36 cellular contexts compared by ENCODE assay signal in the genomic region with DNA sequence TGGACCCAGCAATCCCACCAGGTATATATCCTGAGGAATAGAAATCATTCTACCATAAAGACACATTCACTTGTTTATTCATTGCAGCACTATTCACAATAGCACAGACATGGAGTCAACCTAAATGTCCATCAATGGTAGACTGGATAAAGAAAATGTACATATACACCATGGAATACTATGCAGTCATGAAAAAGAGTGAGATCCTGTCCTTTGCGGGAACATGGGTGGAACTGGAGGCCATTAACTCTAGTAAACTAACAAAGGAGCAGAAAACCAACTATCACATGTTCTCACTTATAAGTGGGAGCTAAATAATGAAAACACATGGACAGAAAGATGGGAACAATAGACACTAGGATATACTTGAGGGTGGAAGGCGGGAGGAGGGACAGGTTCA. TPM values are rescaled to one million over a fixed set of nuclear protein-coding genes. Genes with fewer than 3 reads are reported as not detected.
DNase-seq lines count a peak whose midpoint lies in the region; ATAC-seq, FAIRE-seq and TF ChIP-seq lines count a peak whose summit lies in the region.
"Had no signal": no experiment of that assay in that cellular context is flagged by ENCODE, and none has a peak within 500 bp of the region (broad histone marks: within the 10 kb centered on the region; RNA-seq: fewer than 3 reads in every experiment).

No MANE protein-coding gene starts in this region.

- TF ChIP-seq CTCF in A549 (IDR thresholded peaks at IDR 0.05) (no peak), ovary (IDR thresholded peaks at IDR 0.05) (no peak)

- H3K36me3 Mint-ChIP-seq in activated naive CD4-positive, alpha-beta T cell treated with anti-CD3 and anti-CD28 coated beads for 36 hours (ENCODE audit: low read depth) = peaks cover 3% of the 10 kb centered on the region
- H3K36me3 Mint-ChIP-seq in activated T-cell treated with anti-CD3 and anti-CD28 coated beads, Interleukin-2, amount 50 U/mL, for 24 hours (ENCODE audit: low read depth) = no peaks in the 10 kb centered on the region
- H3K36me3 Mint-ChIP-seq: CD4-positive, CD25-positive, alpha-beta regulatory T cell had no signal

- TF ChIP-seq POLR2A in A549 (IDR thresholded peaks at IDR 0.05; ENCODE audit: low read length) (no peak), ovary (IDR thresholded peaks at IDR 0.05) (no peak)

- H3K9me3 Mint-ChIP-seq in activated naive CD4-positive, alpha-beta T cell treated with anti-CD3 and anti-CD28 coated beads for 36 hours = peaks cover 9% of the 10 kb centered on the region
- peaks cover 5% of the 10 kb centered on the region for H3K9me3 Mint-ChIP-seq in activated T-cell treated with anti-CD3 and anti-CD28 coated beads, Interleukin-2, amount 50 U/mL, for 24 hours
- H3K9me3 Mint-ChIP-seq: type B pancreatic cell had no signal

- no peaks in the 10 kb centered on the region for H3K36me3 ChIP-seq in ovary
- H3K36me3 ChIP-seq: adrenal gland, heart right ventricle, Peyer's patch had no signal

- H3K27me3 ChIP-seq in ovary = no peaks in the 10 kb centered on the region
- H3K27me3 ChIP-seq: adrenal gland, heart right ventricle, Peyer's patch had no signal

- POLR2A ChIA-PET in A549 (lab: Yijun Ruan, JAX) = no interaction called here

- intact Hi-C loops in activated naive CD4-positive, alpha-beta T cell treated with anti-CD3 and anti-CD28 coated beads for 36 hours (cut with micrococcal nuclease) = loop anchor here (2.0 kb wide), 1 partner anchor 15 kb away; no protein-coding TSS in a partner anchor
- intact Hi-C loops in ovary (cut with DNase I) = no loop called here

- H3K4me1 Mint-ChIP-seq in activated naive CD4-positive, alpha-beta T cell treated with anti-CD3 and anti-CD28 coated beads for 36 hours (ENCODE audit: low read depth) = peaks cover 4% of the 10 kb centered on the region
- H3K4me1 Mint-ChIP-seq in activated T-cell treated with anti-CD3 and anti-CD28 coated beads, Interleukin-2, amount 50 U/mL, for 24 hours (ENCODE audit: low read depth) = peaks cover 8% of the 10 kb centered on the region
- H3K4me1 Mint-ChIP-seq: CD4-positive, CD25-positive, alpha-beta regulatory T cell had no signal

- no peaks in the 10 kb centered on the region for H3K27me3 Mint-ChIP-seq in activated naive CD4-positive, alpha-beta T cell treated with anti-CD3 and anti-CD28 coated beads for 36 hours (ENCODE audit: low read depth)
- no peaks in the 10 kb centered on the region for H3K27me3 Mint-ChIP-seq in activated T-cell treated with anti-CD3 and anti-CD28 coated beads, Interleukin-2, amount 50 U/mL, for 24 hours
- H3K27me3 Mint-ChIP-seq: brain; naive thymus-derived CD8-positive, alpha-beta T cell; stimulated activated naive B cell treated with anti-CD40 and anti-IgM and Interleukin-4, amounts not matched to agents 10 μg/mL and 1 μg/mL and 100 μg/mL, for 72 hours; type B pancreatic cell had no signal

- H3K9me3 ChIP-seq in A549 = no peaks in the 10 kb centered on the region
- no peaks in the 10 kb centered on the region for H3K9me3 ChIP-seq in ovary
- H3K9me3 ChIP-seq: adrenal gland, Peyer's patch, psoas muscle had no signal

- H3K27ac ChIP-seq in A549 (no peak overlapping the region), epithelial cell of prostate (peak overlapping the region; percentile 19), ovary (no peak overlapping the region)
- H3K27ac ChIP-seq: adrenal gland, heart right ventricle, Peyer's patch, psoas muscle had no signal

- WGBS in A549 (ENCODE audit: missing lambda C conversion rate) = 87% methylated on average over 2 of the region's 2 CpGs
- WGBS in ovary, 3 donors = 94 to 99% (median 97%) methylated on average over 2 of the region's 2 CpGs

- no peak overlapping the region for H3K4me3 Mint-ChIP-seq in activated naive CD4-positive, alpha-beta T cell treated with anti-CD3 and anti-CD28 coated beads for 36 hours
- no peak overlapping the region for H3K4me3 Mint-ChIP-seq in activated T-cell treated with anti-CD3 and anti-CD28 coated beads, Interleukin-2, amount 50 U/mL, for 24 hours
- H3K4me3 Mint-ChIP-seq: activated T-helper 1 cell treated with anti-CD3 and anti-CD28 coated beads, Interleukin-12 subunit alpha, Interleukin-12 subunit beta, Interleukin-2, Interleukin-4 antibody, amounts not matched to agents 30 ng/mL and 10 ng/mL and 1 ng/mL, durations not matched to agents 14 hours and 24 hours and 36 hours; brain; CD4-positive, CD25-positive, alpha-beta regulatory T cell; naive thymus-derived CD8-positive, alpha-beta T cell; stimulated activated naive B cell treated with anti-CD40 and anti-IgM and Interleukin-4, amounts not matched to agents 10 μg/mL and 1 μg/mL and 100 μg/mL, for 72 hours; type B pancreatic cell had no signal

- DNase-seq in A549 (ENCODE audit: low read depth in 1 of 2, low spot score in 1 of 2) (no peak), epithelial cell of prostate (ENCODE audit: low read depth, low spot score) (no peak), NCI-H1105 (lab: John Stamatoyannopoulos, UW) (no peak), ovary (no peak)
- DNase-seq in activated naive CD4-positive, alpha-beta T cell treated with anti-CD3 and anti-CD28 coated beads for 36 hours = no peak
- no peak for DNase-seq in activated T-cell treated with anti-CD3 and anti-CD28 coated beads, Interleukin-2, amount 50 U/mL, for 24 hours
- DNase-seq: 8988T; activated CD4-positive, alpha-beta T cell treated with anti-CD3 and anti-CD28 coated beads, Interleukin-2, amount 50 U/mL, for 48 hours; activated CD8-positive, alpha-beta memory T cell treated with anti-CD3 and anti-CD28 coated beads, Interleukin-2, amount 50 U/mL, for 4 hours; activated naive CD4-positive, alpha-beta T cell treated with Interleukin-2 at 50 U/mL for 16 hours; adrenal gland; cerebellar nuclear complex; DND-41; GF-D8; heart right ventricle; Karpas-422; kidney; midbrain; naive thymus-derived CD8-positive, alpha-beta T cell; NCI-H1436; NCI-H345; NCI-H69; Peyer's patch; psoas muscle; SHP77; stimulated activated CD4-positive, alpha-beta T cell treated with anti-CD3 and anti-CD28 coated beads, Interleukin-15, amount 100 ng/mL, for 24 hours; stimulated activated naive B cell treated with anti-CD40 and anti-IgM and Interleukin-4, amounts not matched to agents 10 μg/mL and 1 μg/mL and 100 μg/mL, for 72 hours; substantia nigra had no signal

- CTCF ChIA-PET in A549 (lab: Yijun Ruan, JAX) = no interaction called here
- CTCF ChIA-PET in activated naive CD4-positive, alpha-beta T cell treated with anti-CD3 and anti-CD28 coated beads for 36 hours (lab: Charles Lee) = no interaction called here

- H3K4me1 ChIP-seq in A549 (peaks cover 13% of the 10 kb centered on the region), ovary (ENCODE audit: insufficient read depth) (peaks cover 4% of the 10 kb centered on the region)
- H3K4me1 ChIP-seq: adrenal gland, Peyer's patch had no signal

- H3K27ac Mint-ChIP-seq in activated naive CD4-positive, alpha-beta T cell treated with anti-CD3 and anti-CD28 coated beads for 36 hours = no peak overlapping the region
- no peak overlapping the region for H3K27ac Mint-ChIP-seq in activated T-cell treated with anti-CD3 and anti-CD28 coated beads, Interleukin-2, amount 50 U/mL, for 24 hours
- H3K27ac Mint-ChIP-seq: activated T-helper 1 cell treated with anti-CD3 and anti-CD28 coated beads, Interleukin-12 subunit alpha, Interleukin-12 subunit beta, Interleukin-2, Interleukin-4 antibody, amounts not matched to agents 30 ng/mL and 10 ng/mL and 1 ng/mL, durations not matched to agents 14 hours and 24 hours and 36 hours; brain; CD4-positive, CD25-positive, alpha-beta regulatory T cell; naive thymus-derived CD8-positive, alpha-beta T cell; stimulated activated naive B cell treated with anti-CD40 and anti-IgM and Interleukin-4, amounts not matched to agents 10 μg/mL and 1 μg/mL and 100 μg/mL, for 72 hours; type B pancreatic cell had no signal

- no peak for TF ChIP-seq RAD21 in A549 (conservative IDR thresholded peaks at IDR 0.05 in 1 of 2, IDR thresholded peaks at IDR 0.05 in 1 of 2)

- no peak overlapping the region for H3K4me2 ChIP-seq in A549

- H3K4me3 ChIP-seq in A549 = no peak overlapping the region
- no peak overlapping the region for H3K4me3 ChIP-seq in ovary
- H3K4me3 ChIP-seq: adrenal gland, heart right ventricle, Peyer's patch, psoas muscle had no signal

- TF ChIP-seq EP300 in A549 (IDR thresholded peaks at IDR 0.05) (no peak), ovary (IDR thresholded peaks at IDR 0.05) (no peak)

- no peak for ATAC-seq in A549
- ATAC-seq in GM19397 (IDR thresholded peaks at IDR 0.05; ENCODE audit: unreplicated experiment) = peak; percentile 5
- ATAC-seq in HG02852 (IDR thresholded peaks at IDR 0.05; ENCODE audit: unreplicated experiment) = peak; percentile 9
- ATAC-seq: activated CD4-positive, CD25-positive, alpha-beta regulatory T cell treated with anti-CD3 and anti-CD28 coated beads, Interleukin-2, amount 50 U/mL, for 24 hours; heart right ventricle; naive thymus-derived CD8-positive, alpha-beta T cell; psoas muscle; stimulated activated naive B cell treated with anti-CD40 and anti-IgM and Interleukin-4, amounts not matched to agents 10 μg/mL and 1 μg/mL and 100 μg/mL, for 72 hours had no signal

- no peak for FAIRE-seq in A549 (lab: Jason Lieb, UNC)
- FAIRE-seq: frontal cortex, kidney had no signal

TF ChIP-seq in A549, 52 proteins besides CTCF, POLR2A, EP300 and RAD21:
- TF ChIP-seq KDM1A (IDR thresholded peaks at IDR 0.05; ENCODE audit: low read depth) (0 out of 2 replicates have a peak, but pooled peaks have one; percentile 50), SMC3 (IDR thresholded peaks at IDR 0.05) (no peak), RARB (CRISPR knock-in tag; IDR thresholded peaks at IDR 0.05) (no peak)
- TF ChIP-seq, protein P1, sequence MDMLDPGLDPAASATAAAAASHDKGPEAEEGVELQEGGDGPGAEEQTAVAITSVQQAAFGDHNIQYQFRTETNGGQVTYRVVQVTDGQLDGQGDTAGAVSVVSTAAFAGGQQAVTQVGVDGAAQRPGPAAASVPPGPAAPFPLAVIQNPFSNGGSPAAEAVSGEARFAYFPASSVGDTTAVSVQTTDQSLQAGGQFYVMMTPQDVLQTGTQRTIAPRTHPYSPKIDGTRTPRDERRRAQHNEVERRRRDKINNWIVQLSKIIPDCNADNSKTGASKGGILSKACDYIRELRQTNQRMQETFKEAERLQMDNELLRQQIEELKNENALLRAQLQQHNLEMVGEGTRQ (IDR thresholded peaks at IDR 0.05) = no peak

RNA-seq across cellular contexts. Expression of a gene that starts 36.1 kb away (rescaled TPM):
- polyA plus RNA-seq in A549 (2011; rRNA removed) (15.3 and 17.9 TPM in 2 replicates), A549 (2017; fragmentation: RNase III; extraction: RNeasy Plus Mini Kit Qiagen cat#74134 plus additional on column Dnase treatment) (9.6 to 11.4 TPM (median 10.9 TPM) in 3 replicates), ovary (10 to 100 TPM; 10.3 to 26.1 TPM)
- polyA plus RNA-seq in A549 (2012; cell fraction: cytosol; rRNA removed) = 2.3 and 2.7 TPM in 2 replicates
- 1.2 and 2.0 TPM in 2 replicates for polyA plus RNA-seq in A549 (2012; cell fraction: nucleus; rRNA removed)
- 7.8 and 8.0 TPM in 2 replicates for polyA minus RNA-seq in A549 (2011; rRNA and poly(A)+ RNA removed)
- 10 to 100 TPM; 25.7 to 25.9 TPM for total RNA-seq in activated naive CD4-positive, alpha-beta T cell treated with anti-CD3 and anti-CD28 coated beads for 36 hours
- total RNA-seq in ovary = 10 to 100 TPM; 11.7 to 41.9 (median 32.0) TPM

Comparison
In these comparisons a context has a peak if more than half of its experiments do, and no peak if none do; other contexts are left out.
1. ATAC-seq: peak in GM19397 (single experiment) and HG02852 (single experiment); none in A549 (0 of 2).